Comparison of ENCODE assay signal across 36 cellular contexts in genomic region chr2:199383006-199383405, GRCh38.
"Had no signal": no experiment of that assay in that cellular context is flagged by ENCODE, and none has a peak within 500 bp of the region (broad histone marks: within the 10 kb centered on the region; RNA-seq: fewer than 3 reads in every experiment).

No MANE protein-coding gene starts in this region.

- H3K9me3 Mint-ChIP-seq: activated B cell treated with CpG ODN at 0.5 μM for 24 hours; activated CD4-positive, alpha-beta memory T cell treated with anti-CD3 and anti-CD28 coated beads, Interleukin-2, amount 10 ng/mL, durations not matched to agents 7 days and 5 days; activated CD4-positive, alpha-beta T cell treated with anti-CD3 and anti-CD28 coated beads, Interleukin-2, amount 10 ng/mL, durations not matched to agents 7 days and 5 days; activated naive CD4-positive, alpha-beta T cell treated with anti-CD3 and anti-CD28 coated beads, Interleukin-2, amount 10 ng/mL, durations not matched to agents 7 days and 5 days; activated naive CD4-positive, alpha-beta T cell treated with anti-CD3 and anti-CD28 coated beads, Interleukin-2, amount 50 U/mL, for 24 hours; activated naive CD8-positive, alpha-beta T cell treated with anti-CD3 and anti-CD28 coated beads, Interleukin-2, amount 10 ng/mL, durations not matched to agents 7 days and 5 days; activated naive CD8-positive, alpha-beta T cell treated with anti-CD3 and anti-CD28 coated beads, Interleukin-2, amount 50 U/mL, for 24 hours; activated T-cell treated with anti-CD3 and anti-CD28 coated beads, Interleukin-2, amount 50 U/mL, for 24 hours; activated T-helper 2 cell treated with anti-CD3 and anti-CD28 coated beads, Interferon-gamma antibody, Interleukin-2, Interleukin-4, amounts not matched to agents 10 μg/mL and 5 μg/mL and 100 μg/mL, durations not matched to agents 14 hours and 24 hours and 36 hours; T-helper 1 cell treated with Interleukin-12 subunit alpha and Interleukin-12 subunit beta and Interleukin-4 antibody, amounts not matched to agents 30 μg/mL and 1 μg/mL, for 36 hours; T-helper 2 cell treated with Interferon-gamma antibody and Interleukin-4, amounts not matched to agents 5 μg/mL and 100 μg/mL, for 36 hours had no signal

- H3K4me1 ChIP-seq: adrenal gland, breast epithelium had no signal

- H3K27ac Mint-ChIP-seq: activated B cell treated with CpG ODN at 0.5 μM for 24 hours; activated CD4-positive, alpha-beta memory T cell treated with anti-CD3 and anti-CD28 coated beads, Interleukin-2, amount 10 ng/mL, durations not matched to agents 7 days and 5 days; activated CD4-positive, alpha-beta T cell treated with anti-CD3 and anti-CD28 coated beads, Interleukin-2, amount 10 ng/mL, durations not matched to agents 7 days and 5 days; activated CD8-positive, alpha-beta memory T cell treated with anti-CD3 and anti-CD28 coated beads, Interleukin-2, amount 10 ng/mL, durations not matched to agents 7 days and 5 days; activated CD8-positive, alpha-beta T cell treated with anti-CD3 and anti-CD28 coated beads, Interleukin-2, amount 10 ng/mL, durations not matched to agents 7 days and 5 days; activated naive CD4-positive, alpha-beta T cell treated with anti-CD3 and anti-CD28 coated beads, Interleukin-2, amount 10 ng/mL, durations not matched to agents 7 days and 5 days; activated naive CD4-positive, alpha-beta T cell treated with anti-CD3 and anti-CD28 coated beads, Interleukin-2, amount 50 U/mL, for 24 hours; activated naive CD8-positive, alpha-beta T cell; activated naive CD8-positive, alpha-beta T cell treated with anti-CD3 and anti-CD28 coated beads, Interleukin-2, amount 10 ng/mL, durations not matched to agents 7 days and 5 days; activated naive CD8-positive, alpha-beta T cell treated with anti-CD3 and anti-CD28 coated beads, Interleukin-2, amount 50 U/mL, for 24 hours; activated T-cell treated with anti-CD3 and anti-CD28 coated beads, Interleukin-2, amount 50 U/mL, for 24 hours; activated T-helper 2 cell treated with anti-CD3 and anti-CD28 coated beads, Interferon-gamma antibody, Interleukin-2, Interleukin-4, amounts not matched to agents 10 μg/mL and 5 μg/mL and 100 μg/mL, durations not matched to agents 14 hours and 24 hours and 36 hours; T-helper 1 cell treated with Interleukin-12 subunit alpha and Interleukin-12 subunit beta and Interleukin-4 antibody, amounts not matched to agents 30 μg/mL and 1 μg/mL, for 36 hours; T-helper 2 cell treated with Interferon-gamma antibody and Interleukin-4, amounts not matched to agents 5 μg/mL and 100 μg/mL, for 36 hours had no signal

- H3K9me3 ChIP-seq: adrenal gland, body of pancreas, breast epithelium had no signal

- H3K36me3 Mint-ChIP-seq: activated CD8-positive, alpha-beta memory T cell treated with anti-CD3 and anti-CD28 coated beads, Interleukin-2, amount 10 ng/mL, durations not matched to agents 7 days and 5 days; activated naive CD4-positive, alpha-beta T cell treated with anti-CD3 and anti-CD28 coated beads, Interleukin-2, amount 10 ng/mL, durations not matched to agents 7 days and 5 days; activated naive CD4-positive, alpha-beta T cell treated with anti-CD3 and anti-CD28 coated beads, Interleukin-2, amount 50 U/mL, for 24 hours; activated naive CD8-positive, alpha-beta T cell; activated naive CD8-positive, alpha-beta T cell treated with anti-CD3 and anti-CD28 coated beads, Interleukin-2, amount 10 ng/mL, durations not matched to agents 7 days and 5 days had no signal

- FAIRE-seq: astrocyte, TTC549 had no signal

- H3K36me3 ChIP-seq: adrenal gland, brain microvascular endothelial cell, breast epithelium had no signal

- H3K4me1 Mint-ChIP-seq: activated B cell treated with CpG ODN at 0.5 μM for 24 hours; activated CD4-positive, alpha-beta memory T cell treated with anti-CD3 and anti-CD28 coated beads, Interleukin-2, amount 10 ng/mL, durations not matched to agents 7 days and 5 days; activated CD4-positive, alpha-beta T cell treated with anti-CD3 and anti-CD28 coated beads, Interleukin-2, amount 10 ng/mL, durations not matched to agents 7 days and 5 days; activated CD8-positive, alpha-beta memory T cell treated with anti-CD3 and anti-CD28 coated beads, Interleukin-2, amount 10 ng/mL, durations not matched to agents 7 days and 5 days; activated naive CD4-positive, alpha-beta T cell treated with anti-CD3 and anti-CD28 coated beads, Interleukin-2, amount 10 ng/mL, durations not matched to agents 7 days and 5 days; activated naive CD4-positive, alpha-beta T cell treated with anti-CD3 and anti-CD28 coated beads, Interleukin-2, amount 50 U/mL, for 24 hours; activated naive CD8-positive, alpha-beta T cell treated with anti-CD3 and anti-CD28 coated beads, Interleukin-2, amount 50 U/mL, for 24 hours had no signal

- H3K4me3 Mint-ChIP-seq: activated B cell treated with CpG ODN at 0.5 μM for 24 hours; activated CD4-positive, alpha-beta memory T cell treated with anti-CD3 and anti-CD28 coated beads, Interleukin-2, amount 10 ng/mL, durations not matched to agents 7 days and 5 days; activated CD4-positive, alpha-beta T cell treated with anti-CD3 and anti-CD28 coated beads, Interleukin-2, amount 10 ng/mL, durations not matched to agents 7 days and 5 days; activated CD8-positive, alpha-beta memory T cell treated with anti-CD3 and anti-CD28 coated beads, Interleukin-2, amount 10 ng/mL, durations not matched to agents 7 days and 5 days; activated CD8-positive, alpha-beta T cell treated with anti-CD3 and anti-CD28 coated beads, Interleukin-2, amount 10 ng/mL, durations not matched to agents 7 days and 5 days; activated naive CD4-positive, alpha-beta T cell treated with anti-CD3 and anti-CD28 coated beads, Interleukin-2, amount 10 ng/mL, durations not matched to agents 7 days and 5 days; activated naive CD4-positive, alpha-beta T cell treated with anti-CD3 and anti-CD28 coated beads, Interleukin-2, amount 50 U/mL, for 24 hours; activated naive CD8-positive, alpha-beta T cell; activated naive CD8-positive, alpha-beta T cell treated with anti-CD3 and anti-CD28 coated beads, Interleukin-2, amount 10 ng/mL, durations not matched to agents 7 days and 5 days; activated naive CD8-positive, alpha-beta T cell treated with anti-CD3 and anti-CD28 coated beads, Interleukin-2, amount 50 U/mL, for 24 hours; activated T-cell treated with anti-CD3 and anti-CD28 coated beads, Interleukin-2, amount 50 U/mL, for 24 hours; T-helper 1 cell treated with Interleukin-12 subunit alpha and Interleukin-12 subunit beta and Interleukin-4 antibody, amounts not matched to agents 30 μg/mL and 1 μg/mL, for 36 hours; T-helper 2 cell treated with Interferon-gamma antibody and Interleukin-4, amounts not matched to agents 5 μg/mL and 100 μg/mL, for 36 hours had no signal

- H3K4me3 ChIP-seq: adrenal gland, body of pancreas, breast epithelium had no signal

- ATAC-seq: activated CD8-positive, alpha-beta memory T cell treated with anti-CD3 and anti-CD28 coated beads, Interleukin-2, amount 10 ng/mL, durations not matched to agents 7 days and 5 days; activated CD8-positive, alpha-beta T cell treated with anti-CD3 and anti-CD28 coated beads, Interleukin-2, amount 10 ng/mL, durations not matched to agents 7 days and 5 days; activated naive CD8-positive, alpha-beta T cell treated with anti-CD3 and anti-CD28 coated beads, Interleukin-2, amount 50 U/mL, for 24 hours; body of pancreas had no signal

- H3K27me3 ChIP-seq: adrenal gland, body of pancreas, brain microvascular endothelial cell, breast epithelium had no signal

- DNase-seq: activated B cell treated with CpG ODN at 0.5 μM for 24 hours; activated CD4-positive, alpha-beta memory T cell treated with anti-CD3 and anti-CD28 coated beads, Interleukin-2, amount 10 ng/mL, durations not matched to agents 7 days and 5 days; activated CD4-positive, alpha-beta T cell treated with anti-CD3 and anti-CD28 coated beads for 48 hours; activated CD4-positive, alpha-beta T cell treated with anti-CD3 and anti-CD28 coated beads, Interleukin-2, amount 10 ng/mL, durations not matched to agents 7 days and 5 days; activated CD4-positive, alpha-beta T cell treated with anti-CD3 and anti-CD28 coated beads, Interleukin-2, amount 50 U/mL, for 48 hours; activated CD4-positive, CD25-positive, alpha-beta regulatory T cell treated with anti-CD3 and anti-CD28 coated beads, Interleukin-2, amount 50 U/mL, for 72 hours; activated CD8-positive, alpha-beta memory T cell treated with anti-CD3 and anti-CD28 coated beads for 24 hours; activated CD8-positive, alpha-beta memory T cell treated with anti-CD3 and anti-CD28 coated beads, Interleukin-2, amount 10 ng/mL, durations not matched to agents 7 days and 5 days; activated CD8-positive, alpha-beta memory T cell treated with anti-CD3 and anti-CD28 coated beads, Interleukin-2, amount 50 U/mL, for 48 hours; activated CD8-positive, alpha-beta T cell treated with anti-CD3 and anti-CD28 coated beads, Interleukin-2, amount 10 ng/mL, durations not matched to agents 7 days and 5 days; activated effector memory CD4-positive, alpha-beta T cell treated with Interleukin-2 at 50 U/mL for 16 hours; activated gamma-delta T cell; activated naive CD4-positive, alpha-beta T cell treated with anti-CD3 and anti-CD28 coated beads, Interleukin-2, amount 10 ng/mL, durations not matched to agents 7 days and 5 days; activated naive CD4-positive, alpha-beta T cell treated with Interleukin-2 at 50 U/mL for 16 hours; activated naive CD8-positive, alpha-beta T cell treated with anti-CD3 and anti-CD28 coated beads, Interleukin-2, amount 10 ng/mL, durations not matched to agents 7 days and 5 days; activated naive CD8-positive, alpha-beta T cell treated with anti-CD3 and anti-CD28 coated beads, Interleukin-2, amount 50 U/mL, for 24 hours; activated T-cell treated with anti-CD3 and anti-CD28 coated beads, Interleukin-2, amount 50 U/mL, for 24 hours; activated T-cell treated with anti-CD3 and anti-CD28 coated beads, Interleukin-2, amount 50 U/mL, for 48 hours; adrenal gland; amniotic stem cell; aorta; body of pancreas; brain microvascular endothelial cell; central memory CD4-positive, alpha-beta T cell; T-helper 1 cell; T-helper 2 cell; T-helper 9 cell had no signal

- H3K27ac ChIP-seq: adrenal gland, body of pancreas, brain microvascular endothelial cell, breast epithelium, VCaP had no signal
